21 cellular contexts compared by ENCODE assay signal in the genomic region with DNA sequence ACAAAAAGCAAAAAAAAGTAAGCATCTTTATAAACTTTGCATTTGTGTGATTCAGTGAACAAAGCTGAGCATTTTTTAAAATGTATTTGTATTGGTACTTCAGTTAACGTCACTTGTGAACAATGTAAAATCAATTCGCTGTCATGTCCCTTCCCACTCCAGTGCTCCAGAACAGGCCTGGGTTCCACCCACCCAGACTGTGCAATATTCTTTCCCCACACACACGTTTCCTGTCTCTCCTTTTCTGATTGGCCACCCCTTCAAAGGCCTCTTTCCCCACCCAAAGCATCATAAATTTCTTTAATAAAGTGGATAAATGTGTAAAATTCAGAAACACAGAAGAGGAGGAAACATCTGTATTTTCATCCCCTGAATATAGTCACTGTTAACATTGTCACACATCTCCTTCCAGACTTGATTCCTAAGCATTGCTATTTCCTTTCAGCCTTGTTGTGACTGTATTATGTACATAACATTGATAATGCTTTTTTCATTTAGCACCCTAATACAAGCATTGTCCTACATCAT. TPM values are rescaled to one million over a fixed set of nuclear protein-coding genes. Genes with fewer than 3 reads are reported as not detected.
DNase-seq lines count a peak whose midpoint lies in the region; ATAC-seq, FAIRE-seq and TF ChIP-seq lines count a peak whose summit lies in the region.
"Had no signal": no experiment of that assay in that cellular context is flagged by ENCODE, and none has a peak within 500 bp of the region (broad histone marks: within the 10 kb centered on the region; RNA-seq: fewer than 3 reads in every experiment).

No MANE protein-coding gene starts in this region.

- H3K4me2 ChIP-seq in mammary epithelial cell (ENCODE audit: insufficient read depth, low read depth, low read length) = no peak overlapping the region
- no peak overlapping the region for H3K4me2 ChIP-seq in astrocyte (ENCODE audit: low read length)

- dilution Hi-C loops in mammary epithelial cell (cut with HindIII; ENCODE audit: low sequenced_read_pairs) = no loop called here

- no peaks in the 10 kb centered on the region for H3K27me3 ChIP-seq in mammary epithelial cell (ENCODE audit: insufficient read depth, low read length)
- no peaks in the 10 kb centered on the region for H3K27me3 ChIP-seq in astrocyte (ENCODE audit: insufficient read depth, low read length)
- H3K27me3 ChIP-seq: MG63 had no signal

- FAIRE-seq in astrocyte (lab: Jason Lieb, UNC) = no peak

- POLR2A ChIA-PET in MCF 10A (lab: Yijun Ruan, JAX) = interaction anchor here (0.6 to 0.7 kb wide), 2 partner anchors 34 to 141 kb away, joined by 3 to 4 read pairs; no protein-coding TSS in a partner anchor

- no TSS peak for BruUV-seq in MCF 10A (replicated peaks; lab: Mats Ljungman, UMichigan)
- no TSS peak for BruUV-seq in mammary epithelial cell (replicated peaks; lab: Mats Ljungman, UMichigan)

- H3K4me3 Mint-ChIP-seq in MCF 10A (ENCODE audit: unreplicated experiment) (no peak overlapping the region), astrocyte (ENCODE audit: unreplicated experiment) (no peak overlapping the region)
- peak overlapping the region; percentile 34 to 37 for H3K4me3 Mint-ChIP-seq in stimulated activated naive B cell treated with anti-CD40 and anti-IgM and Interleukin-4, amounts not matched to agents 10 μg/mL and 1 μg/mL and 100 μg/mL, for 72 hours
- H3K4me3 Mint-ChIP-seq: CD4-positive, CD25-positive, alpha-beta regulatory T cell had no signal

- H2AFZ ChIP-seq in mammary epithelial cell (ENCODE audit: low read depth, low read length) = no peak overlapping the region
- no peak overlapping the region for H2AFZ ChIP-seq in astrocyte (ENCODE audit: low read depth, low read length)

- peak overlapping the region; percentile 1 for H3K27ac Mint-ChIP-seq in MCF 10A (ENCODE audit: low read depth, unreplicated experiment)
- peak overlapping the region; percentile 34 for H3K27ac Mint-ChIP-seq in astrocyte (ENCODE audit: unreplicated experiment)
- H3K27ac Mint-ChIP-seq in stimulated activated naive B cell treated with anti-CD40 and anti-IgM and Interleukin-4, amounts not matched to agents 10 μg/mL and 1 μg/mL and 100 μg/mL, for 72 hours = peak overlapping the region; percentile 3
- H3K27ac Mint-ChIP-seq: CD4-positive, CD25-positive, alpha-beta regulatory T cell had no signal

- H3K9me3 Mint-ChIP-seq in MCF 10A (ENCODE audit: unreplicated experiment) = no peaks in the 10 kb centered on the region
- peaks cover 2% of the 10 kb centered on the region for H3K9me3 Mint-ChIP-seq in astrocyte (ENCODE audit: unreplicated experiment)
- no peaks in the 10 kb centered on the region for H3K9me3 Mint-ChIP-seq in stimulated activated naive B cell treated with anti-CD40 and anti-IgM and Interleukin-4, amounts not matched to agents 10 μg/mL and 1 μg/mL and 100 μg/mL, for 72 hours

- H3K4me1 Mint-ChIP-seq in MCF 10A (ENCODE audit: insufficient read depth, unreplicated experiment) = no peaks in the 10 kb centered on the region
- peaks cover 3% of the 10 kb centered on the region for H3K4me1 Mint-ChIP-seq in astrocyte (ENCODE audit: low read depth, unreplicated experiment)
- peaks cover 27 to 30% of the 10 kb centered on the region in 2 donors for H3K4me1 Mint-ChIP-seq in stimulated activated naive B cell treated with anti-CD40 and anti-IgM and Interleukin-4, amounts not matched to agents 10 μg/mL and 1 μg/mL and 100 μg/mL, for 72 hours
- H3K4me1 Mint-ChIP-seq: CD4-positive, CD25-positive, alpha-beta regulatory T cell had no signal

- H3K9me3 ChIP-seq in mammary epithelial cell (replicated peaks; ENCODE audit: insufficient read depth, low read length) (no peaks in the 10 kb centered on the region), astrocyte (ENCODE audit: insufficient read depth, low read depth, low read length) (no peaks in the 10 kb centered on the region)
- H3K9me3 ChIP-seq: MG63 had no signal

- H3K4me3 ChIP-seq in mammary epithelial cell (replicated peaks in 1 of 3; ENCODE audit: insufficient read depth in 1 of 3, low read depth in 2 of 3, low read length in 3 of 3) (no peak overlapping the region), astrocyte (ENCODE audit: insufficient read depth, low read depth, low read length) (no peak overlapping the region)
- H3K4me3 ChIP-seq: MG63 had no signal

- H3K79me2 ChIP-seq in mammary epithelial cell (ENCODE audit: insufficient read depth, low read length) (no peaks in the 10 kb centered on the region), astrocyte (ENCODE audit: insufficient read depth, low read length) (no peaks in the 10 kb centered on the region)

- H3K27me3 Mint-ChIP-seq in MCF 10A (ENCODE audit: insufficient read depth, unreplicated experiment) = no peaks in the 10 kb centered on the region
- no peaks in the 10 kb centered on the region for H3K27me3 Mint-ChIP-seq in astrocyte (ENCODE audit: low read depth, unreplicated experiment)
- H3K27me3 Mint-ChIP-seq in stimulated activated naive B cell treated with anti-CD40 and anti-IgM and Interleukin-4, amounts not matched to agents 10 μg/mL and 1 μg/mL and 100 μg/mL, for 72 hours = peaks cover 0 to 7% of the 10 kb centered on the region in 2 donors

- H3K27ac ChIP-seq in mammary epithelial cell (ENCODE audit: insufficient read depth, low read depth, low read length) (no peak overlapping the region), astrocyte (ENCODE audit: low read depth, low read length) (no peak overlapping the region)
- H3K27ac ChIP-seq: 22Rv1 had no signal

- H3K36me3 ChIP-seq in mammary epithelial cell (ENCODE audit: insufficient read depth, low read length) (no peaks in the 10 kb centered on the region), astrocyte (ENCODE audit: insufficient read depth, low read length) (no peaks in the 10 kb centered on the region)

- DNase-seq in MCF 10A (ENCODE audit: unreplicated experiment) (no peak), mammary epithelial cell (no peak), astrocyte (ENCODE audit: low read depth) (no peak), glomerular endothelial cell (ENCODE audit: extremely low read depth, low read depth, low spot score) (peak; percentile 29), NCI-H128 (lab: John Stamatoyannopoulos, UW; ENCODE audit: unreplicated experiment) (no peak)
- DNase-seq in stimulated activated naive B cell treated with anti-CD40 and anti-IgM and Interleukin-4, amounts not matched to agents 10 μg/mL and 1 μg/mL and 100 μg/mL, for 72 hours = no peak
- DNase-seq in activated CD4-positive, CD25-positive, alpha-beta regulatory T cell (lab: John Stamatoyannopoulos, UW) = no peak
- DNase-seq: CD4-positive, CD25-positive, alpha-beta regulatory T cell; EL; GF-D8; GOT3; MG63; NCI-H1417 treated with DMSO at 0.1 percent for 48 hours; NCI-H187; NCI-H446; NCI-H526; OCI-M1 had no signal

- 84% methylated on average over 3 of the region's 3 CpGs for WGBS in mammary epithelial cell (ENCODE audit: low coverage, missing lambda C conversion rate)

- no peak for TF ChIP-seq CTCF in MCF 10A (IDR thresholded peaks at IDR 0.05; ENCODE audit: unreplicated experiment)
- no peak for TF ChIP-seq CTCF in mammary epithelial cell (conservative IDR thresholded peaks at IDR 0.05 in 1 of 2, IDR thresholded peaks at IDR 0.05 in 1 of 2; ENCODE audit: extremely low read depth in 1 of 2, insufficient read depth in 1 of 2, low read depth in 1 of 2, low read length in 2 of 2)
- TF ChIP-seq CTCF in astrocyte (IDR thresholded peaks at IDR 0.05; ENCODE audit: insufficient read depth, low read depth, low read length) = no peak

- H4K20me1 ChIP-seq in mammary epithelial cell (ENCODE audit: insufficient read depth, low read length) (no peaks in the 10 kb centered on the region), astrocyte (ENCODE audit: insufficient read depth, low read length) (no peaks in the 10 kb centered on the region)

- in situ Hi-C loops in mammary epithelial cell (cut with MboI; ENCODE audit: low sequenced_read_pairs in 2 of 2) = no loop called here

- H3K36me3 Mint-ChIP-seq in MCF 10A (ENCODE audit: insufficient read depth, unreplicated experiment) = peaks cover 21% of the 10 kb centered on the region
- H3K36me3 Mint-ChIP-seq in astrocyte (ENCODE audit: low read depth, unreplicated experiment) = peaks cover 9% of the 10 kb centered on the region
- no peaks in the 10 kb centered on the region for H3K36me3 Mint-ChIP-seq in stimulated activated naive B cell treated with anti-CD40 and anti-IgM and Interleukin-4, amounts not matched to agents 10 μg/mL and 1 μg/mL and 100 μg/mL, for 72 hours
- H3K36me3 Mint-ChIP-seq: CD4-positive, CD25-positive, alpha-beta regulatory T cell had no signal

- CTCF ChIA-PET in MCF 10A (lab: Yijun Ruan, JAX) = interaction anchor here (0.6 to 9.3 kb wide), 7 partner anchors 16 to 638 kb away, joined by 3 to 92 read pairs (median 3); no protein-coding TSS in a partner anchor
- CTCF ChIA-PET in mammary epithelial cell (lab: Charles Lee; ENCODE audit: low non-redundant PET) = no interaction called here

- intact Hi-C loops in MCF 10A (cut with micrococcal nuclease) (no loop called here), mammary epithelial cell (cut with micrococcal nuclease) (no loop called here)

- no peak overlapping the region for H3K9ac ChIP-seq in mammary epithelial cell (ENCODE audit: insufficient read depth, low read length)
- H3K9ac ChIP-seq in astrocyte (ENCODE audit: low read length) = no peak overlapping the region

- ATAC-seq in stimulated activated naive B cell treated with anti-CD40 and anti-IgM and Interleukin-4, amounts not matched to agents 10 μg/mL and 1 μg/mL and 100 μg/mL, for 72 hours (replicated peaks) = no peak
- ATAC-seq in HG03565 (IDR thresholded peaks at IDR 0.05; ENCODE audit: unreplicated experiment) = no peak
- ATAC-seq: HCT116, Right ventricle myocardium inferior had no signal

- no peaks in the 10 kb centered on the region for H3K4me1 ChIP-seq in mammary epithelial cell (ENCODE audit: insufficient read depth, low read length)
- peaks cover 2% of the 10 kb centered on the region for H3K4me1 ChIP-seq in astrocyte (ENCODE audit: insufficient read depth, low read length)

RNA-seq across cellular contexts. Expression of a gene that starts 12.0 kb away (rescaled TPM):
- total RNA-seq in MCF 10A (2022) (not detected in 2 replicates), mammary epithelial cell (not detected), astrocyte (not detected in 2 replicates), glomerular endothelial cell (not detected in 2 replicates)
- polyA plus RNA-seq in mammary epithelial cell = not detected
- polyA minus RNA-seq in mammary epithelial cell = not detected
- total RNA-seq: CD4-positive, CD25-positive, alpha-beta regulatory T cell; Right ventricle myocardium inferior had no signal

RNA-seq across cellular contexts. Expression of a gene that starts 28.1 kb away (rescaled TPM):
- total RNA-seq in MCF 10A (2022) (not detected in 2 replicates), mammary epithelial cell (not detected), astrocyte (not detected in 2 replicates), glomerular endothelial cell (not detected in 2 replicates)
- not detected for polyA plus RNA-seq in mammary epithelial cell
- not detected for polyA minus RNA-seq in mammary epithelial cell
- total RNA-seq: CD4-positive, CD25-positive, alpha-beta regulatory T cell; Right ventricle myocardium inferior had no signal
- polyA plus RNA-seq: CD4-positive, CD25-positive, alpha-beta regulatory T cell had no signal

Comparison
In these comparisons a context has a peak if more than half of its experiments do, and no peak if none do; other contexts are left out.
1. H3K4me3 Mint-ChIP-seq: peak in stimulated activated naive B cell treated with anti-CD40 and anti-IgM and Interleukin-4, amounts not matched to agents 10 μg/mL and 1 μg/mL and 100 μg/mL, for 72 hours (2 of 2); none in MCF 10A (single experiment) and astrocyte (single experiment).
2. Peak in every context shown above with its lines, with median percentiles within 50 percentile points of each other: H3K27ac Mint-ChIP-seq.